8 cellular contexts compared by ENCODE assay signal in the genomic region with DNA sequence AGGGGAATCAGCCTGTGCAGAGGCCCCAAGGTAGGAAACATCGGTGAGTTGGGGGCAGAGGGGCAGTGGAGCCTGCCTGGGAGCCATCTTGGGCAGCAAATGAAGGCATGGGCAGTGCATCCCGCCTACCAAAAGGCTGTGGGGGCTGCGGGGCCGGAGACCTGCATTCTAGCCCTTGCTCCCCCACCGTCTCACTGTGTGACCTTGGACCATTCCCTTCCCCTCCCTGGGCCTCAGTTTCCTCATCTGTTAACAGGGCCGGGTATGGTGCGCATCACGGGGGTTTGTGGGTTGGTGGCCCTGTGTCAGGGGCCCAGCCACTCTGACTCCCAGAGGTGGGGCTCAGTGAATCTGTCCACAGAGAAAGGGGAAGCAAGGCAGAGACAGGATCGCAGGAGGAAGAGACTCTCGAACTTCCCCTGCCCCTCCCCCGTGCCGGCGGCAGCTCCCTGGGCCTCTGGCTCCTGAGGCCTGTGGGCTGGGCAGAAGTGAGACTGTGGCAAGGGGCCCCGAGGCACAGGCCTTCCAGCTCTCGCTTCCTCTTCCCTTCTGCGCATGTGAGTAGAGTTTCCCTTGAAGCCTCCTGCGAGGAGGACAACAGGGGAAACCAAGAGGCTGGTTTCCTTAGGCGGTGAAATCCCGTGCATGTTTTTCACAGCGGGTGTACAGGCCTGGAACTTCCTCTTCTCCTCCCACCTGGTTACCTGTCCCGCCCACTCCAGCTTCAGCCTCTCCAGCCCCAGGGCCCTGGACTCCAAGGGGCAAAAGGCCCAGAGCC. TPM values are rescaled to one million over a fixed set of nuclear protein-coding genes. Genes with fewer than 3 reads are reported as not detected.
A peak's percentile ranks its signal among the peaks of the same experiment; 100 is the strongest.
DNase-seq lines count a peak whose midpoint lies in the region; ATAC-seq, FAIRE-seq and TF ChIP-seq lines count a peak whose summit lies in the region.

No MANE protein-coding gene starts in this region.

- peak overlapping the region; percentile 2 for H3K4me2 ChIP-seq in mesenchymal stem cell (ENCODE audit: low read length, poor library complexity, severe bottlenecking)

- WGBS in mesenchymal stem cell = 48% methylated on average over 21 of the region's 21 CpGs

- no peaks in the 10 kb centered on the region for H3K9me3 ChIP-seq in ascending aorta
- H3K9me3 ChIP-seq in mesenchymal stem cell (ENCODE audit: control insufficient read depth, low read length) = no peaks in the 10 kb centered on the region

- no peak overlapping the region for H3K4me3 ChIP-seq in ascending aorta
- no peak overlapping the region for H3K4me3 ChIP-seq in mesenchymal stem cell (ENCODE audit: insufficient read depth in 1 of 2, low read depth in 1 of 2, low read length in 2 of 2)
- H3K4me3 ChIP-seq in foreskin fibroblast (ENCODE audit: low read depth in 1 of 2, low read length in 2 of 2) = no peak overlapping the region

- H2BK120ac ChIP-seq in mesenchymal stem cell (ENCODE audit: low read depth, low read length) = no peak overlapping the region

- H2AK5ac ChIP-seq in mesenchymal stem cell (ENCODE audit: low read length, severe bottlenecking) = peak overlapping the region; percentile 6

- H2AFZ ChIP-seq in mesenchymal stem cell (ENCODE audit: low read depth, low read length) = no peak overlapping the region

- peak overlapping the region; percentile 73 for H2BK15ac ChIP-seq in mesenchymal stem cell (ENCODE audit: low read depth, poor library complexity, severe bottlenecking)

- H3K4me1 ChIP-seq in ascending aorta (peaks cover 0 to 4% of the 10 kb centered on the region in 2 donors), mesenchymal stem cell (ENCODE audit: control insufficient read depth, insufficient read depth, low read depth, low read length) (peaks cover 39% of the 10 kb centered on the region)

- H3K27ac ChIP-seq in ascending aorta = peak overlapping the region in 1 of 2 donors; percentile 10
- peak overlapping the region; percentile 48 for H3K27ac ChIP-seq in mesenchymal stem cell (ENCODE audit: low read length, poor library complexity, severe bottlenecking)

- H4K8ac ChIP-seq in mesenchymal stem cell (ENCODE audit: low read length) = peak overlapping the region; percentile 78

- H3K27me3 ChIP-seq in ascending aorta = no peaks in the 10 kb centered on the region
- no peaks in the 10 kb centered on the region for H3K27me3 ChIP-seq in mesenchymal stem cell (ENCODE audit: control insufficient read depth in 1 of 2, insufficient read depth in 1 of 2, low read length in 2 of 2)

- H3K23ac ChIP-seq in mesenchymal stem cell (ENCODE audit: low read length in 2 of 2) = no peak overlapping the region

- peak; percentile 82 for DNase-seq in GM19239 (ENCODE audit: insufficient read length, low spot score)
- DNase-seq in T-helper 9 cell = peak; percentile 34
- DNase-seq in ascending aorta (ENCODE audit: low spot score in 2 of 2) = peak; percentile 59 to 85
- peak; percentile 68 for DNase-seq in mesenchymal stem cell
- DNase-seq in stimulated activated CD8-positive, alpha-beta memory T cell treated with anti-CD3 and anti-CD28 coated beads, Interleukin-7, amount 100 ng/mL, for 24 hours (ENCODE audit: low read depth) = peak; percentile 49
- no peak for DNase-seq in NCI-H345 (lab: John Stamatoyannopoulos, UW)
- no peak for DNase-seq in foreskin fibroblast

- H3K9ac ChIP-seq in mesenchymal stem cell (ENCODE audit: low read length) = no peak overlapping the region

- ATAC-seq in HG03342 (IDR thresholded peaks at IDR 0.05; ENCODE audit: unreplicated experiment) = peak; percentile 87

- intact Hi-C loops in ascending aorta (cut with DNase I) = no loop called here

- H3K18ac ChIP-seq in mesenchymal stem cell (ENCODE audit: low read depth in 1 of 2, low read length in 2 of 2) = peak overlapping the region; percentile 40 to 80

- H3K79me1 ChIP-seq in mesenchymal stem cell (replicated peaks; ENCODE audit: low read length, poor library complexity, severe bottlenecking) = peaks cover 45% of the 10 kb centered on the region

- H2BK5ac ChIP-seq in mesenchymal stem cell (ENCODE audit: low read depth, low read length, poor library complexity, severe bottlenecking) = no peak overlapping the region

- H4K91ac ChIP-seq in mesenchymal stem cell (ENCODE audit: low read length) = peak overlapping the region; percentile 71

- H3K36me3 ChIP-seq in ascending aorta (no peaks in the 10 kb centered on the region), mesenchymal stem cell (ENCODE audit: control insufficient read depth in 1 of 2, insufficient read depth in 2 of 2, low read depth in 1 of 2, low read length in 2 of 2) (peaks cover 6 to 8% of the 10 kb centered on the region in 2 experiments)

- peak overlapping the region; percentile 29 to 80 for H3K4ac ChIP-seq in mesenchymal stem cell (ENCODE audit: low read depth in 1 of 2, low read length in 2 of 2)

- peak overlapping the region in 1 of 2 experiments; percentile 95 for H3K14ac ChIP-seq in mesenchymal stem cell (ENCODE audit: low read length in 2 of 2)

- peak; percentile 94 for FAIRE-seq in GM19239 (lab: Jason Lieb, UNC)

- H2BK12ac ChIP-seq in mesenchymal stem cell (ENCODE audit: low read length in 2 of 2) = peak overlapping the region; percentile 14 to 83

- no peak for TF ChIP-seq CTCF in ascending aorta (IDR thresholded peaks at IDR 0.05)
- TF ChIP-seq CTCF in foreskin fibroblast (IDR thresholded peaks at IDR 0.05; ENCODE audit: low read depth, low read length) = no peak

RNA-seq across cellular contexts. Expression of a gene that starts 42.9 kb away (rescaled TPM):
- 49.7 TPM for total RNA-seq in ascending aorta
- 33.5 TPM for polyA plus RNA-seq in mesenchymal stem cell (2013, experiment 1 of 2)
- polyA plus RNA-seq in mesenchymal stem cell (2013, experiment 2 of 2) = 33.2 TPM

RNA-seq across cellular contexts. Expression of a gene that starts 58.3 kb away (rescaled TPM):
- 3.5 TPM for total RNA-seq in ascending aorta
- 23.3 TPM for polyA plus RNA-seq in mesenchymal stem cell (2013, experiment 1 of 2)
- 23.3 TPM for polyA plus RNA-seq in mesenchymal stem cell (2013, experiment 2 of 2)

Comparison
In these comparisons a context has a peak if more than half of its experiments do, and no peak if none do; other contexts are left out.
1. DNase-seq: peak in GM19239 (single experiment), T-helper 9 cell (single experiment), ascending aorta (2 of 2), mesenchymal stem cell (single experiment) and stimulated activated CD8-positive, alpha-beta memory T cell treated with anti-CD3 and anti-CD28 coated beads, Interleukin-7, amount 100 ng/mL, for 24 hours (single experiment); none in NCI-H345 (single experiment) and foreskin fibroblast (0 of 2).